In the genomic region with DNA sequence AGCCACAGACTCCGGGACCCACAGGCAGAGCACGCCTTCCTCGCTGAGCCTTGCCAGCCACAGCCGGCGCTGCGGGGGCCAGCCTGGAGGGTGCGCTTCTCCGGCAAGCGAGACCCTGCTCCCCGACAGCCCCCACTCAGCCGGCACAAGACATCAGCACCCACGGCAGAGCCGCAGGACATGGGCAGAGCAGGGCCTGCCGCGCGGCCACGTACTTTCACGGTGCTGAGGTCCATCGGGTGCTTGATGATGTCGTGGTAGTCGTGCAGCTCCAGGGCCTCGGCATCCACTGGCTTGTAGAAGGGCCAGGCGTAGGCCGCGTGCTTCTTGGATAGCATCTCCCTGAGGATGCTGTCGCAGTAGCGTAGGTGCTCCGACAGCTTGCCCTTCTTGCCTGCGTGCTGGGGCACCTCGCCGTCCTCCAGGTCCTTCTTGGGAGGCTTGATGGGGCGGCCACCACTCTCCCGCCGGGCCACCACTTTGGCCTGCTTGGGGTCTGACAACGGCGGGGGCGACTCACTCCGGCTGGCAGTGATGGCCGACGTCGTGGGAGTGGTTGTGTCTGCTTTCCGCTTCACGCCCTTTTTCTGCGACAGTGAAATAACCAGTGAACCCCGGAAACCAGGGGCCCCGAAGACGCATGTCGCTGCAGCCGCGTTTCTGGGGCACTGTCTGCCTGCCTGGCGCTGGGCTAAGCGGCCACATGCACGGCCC, we compare ENCODE assay signal across 15 cellular contexts. TPM values are rescaled to one million over a fixed set of nuclear protein-coding genes. Genes with fewer than 3 reads are reported as not detected.
DNase-seq lines count a peak whose midpoint lies in the region; ATAC-seq and TF ChIP-seq lines count a peak whose summit lies in the region.
"Had no signal": no experiment of that assay in that cellular context is flagged by ENCODE, and none has a peak within 500 bp of the region (broad histone marks: within the 10 kb centered on the region; RNA-seq: fewer than 3 reads in every experiment).

No MANE protein-coding gene starts in this region.

- DNase-seq in natural killer cell treated with Interleukin-12 subunit alpha and Interleukin-12 subunit beta and Interleukin-15 and Interleukin-18, amount 100 ng/mL, for 72 hours (ENCODE audit: low spot score): peak; percentile 55
- no peak for DNase-seq in natural killer cell
- peak; percentile 12 for DNase-seq in iPS-NIHi11 (ENCODE audit: low spot score)
- DNase-seq in posterior vena cava (ENCODE audit: low spot score): peak; percentile 78
- DNase-seq in H4 (ENCODE audit: low spot score): no peak
- no peak for DNase-seq in colonic mucosa
- DNase-seq in stimulated activated CD4-positive, alpha-beta T cell treated with anti-CD3 and anti-CD28 coated beads, Interleukin-1b, Interleukin-23, amount 100 ng/mL, for 48 hours: no peak
- DNase-seq: ACHN; BE2C; C1 segment of cervical spinal cord; Caco-2; CD4-positive, alpha-beta T cell; HFFc6 had no signal

- no peak for ATAC-seq in natural killer cell treated with Interleukin-12 subunit alpha and Interleukin-12 subunit beta and Interleukin-15 and Interleukin-18, amount 100 ng/mL, for 72 hours
- no peak for ATAC-seq in natural killer cell
- ATAC-seq: GM23338, HCT116 had no signal

- TF ChIP-seq CTCF in natural killer cell (IDR thresholded peaks at IDR 0.05): no peak
- TF ChIP-seq CTCF in colonic mucosa (IDR thresholded peaks at IDR 0.05): no peak

- no peak overlapping the region for H3K4me3 Mint-ChIP-seq in natural killer cell treated with Interleukin-12 subunit alpha and Interleukin-12 subunit beta and Interleukin-15 and Interleukin-18, amount 100 ng/mL, for 72 hours
- H3K4me3 Mint-ChIP-seq in natural killer cell: no peak overlapping the region
- H3K4me3 Mint-ChIP-seq: CD4-positive, alpha-beta T cell; GM23338; HFFc6 had no signal

- H3K9me3 Mint-ChIP-seq in natural killer cell treated with Interleukin-12 subunit alpha and Interleukin-12 subunit beta and Interleukin-15 and Interleukin-18, amount 100 ng/mL, for 72 hours: no peaks in the 10 kb centered on the region
- H3K9me3 Mint-ChIP-seq in natural killer cell: no peaks in the 10 kb centered on the region
- H3K9me3 Mint-ChIP-seq: CD4-positive, alpha-beta T cell; GM23338; HFFc6 had no signal

- intact Hi-C loops in natural killer cell (cut with micrococcal nuclease): no loop called here
- intact Hi-C loops in posterior vena cava (cut with DNase I): no loop called here
- intact Hi-C loops in colonic mucosa (cut with DNase I): no loop called here

- H3K27me3 Mint-ChIP-seq in natural killer cell treated with Interleukin-12 subunit alpha and Interleukin-12 subunit beta and Interleukin-15 and Interleukin-18, amount 100 ng/mL, for 72 hours: no peaks in the 10 kb centered on the region
- H3K27me3 Mint-ChIP-seq in natural killer cell (ENCODE audit: low read depth in 2 of 2): no peaks in the 10 kb centered on the region
- H3K27me3 Mint-ChIP-seq: CD4-positive, alpha-beta T cell had no signal

- no peak overlapping the region for H3K9ac ChIP-seq in colonic mucosa (ENCODE audit: low read depth in 2 of 2, low read length in 2 of 2)

- H3K36me3 ChIP-seq in colonic mucosa: peaks cover 10% of the 10 kb centered on the region

- H3K4me3 ChIP-seq in colonic mucosa: no peak overlapping the region
- H3K4me3 ChIP-seq: GM23338 had no signal

- H3K27ac ChIP-seq in colonic mucosa: no peak overlapping the region

- no peaks in the 10 kb centered on the region for H3K27me3 ChIP-seq in colonic mucosa
- H3K27me3 ChIP-seq: BE2C had no signal

- no peak overlapping the region for H3K27ac Mint-ChIP-seq in natural killer cell treated with Interleukin-12 subunit alpha and Interleukin-12 subunit beta and Interleukin-15 and Interleukin-18, amount 100 ng/mL, for 72 hours
- H3K27ac Mint-ChIP-seq in natural killer cell: no peak overlapping the region
- H3K27ac Mint-ChIP-seq: CD4-positive, alpha-beta T cell; GM23338; HFFc6 had no signal

- H3K4me1 Mint-ChIP-seq in natural killer cell treated with Interleukin-12 subunit alpha and Interleukin-12 subunit beta and Interleukin-15 and Interleukin-18, amount 100 ng/mL, for 72 hours (ENCODE audit: low read depth in 2 of 2): peaks cover 0 to 2% of the 10 kb centered on the region in 2 donors
- H3K4me1 Mint-ChIP-seq in natural killer cell: peaks cover 0 to 5% of the 10 kb centered on the region in 2 donors
- H3K4me1 Mint-ChIP-seq: GM23338 had no signal

- H3K9me3 ChIP-seq in colonic mucosa: no peaks in the 10 kb centered on the region
- H3K9me3 ChIP-seq: BE2C, Caco-2 had no signal

- H3K36me3 Mint-ChIP-seq in natural killer cell treated with Interleukin-12 subunit alpha and Interleukin-12 subunit beta and Interleukin-15 and Interleukin-18, amount 100 ng/mL, for 72 hours: peaks cover 4% of the 10 kb centered on the region
- H3K36me3 Mint-ChIP-seq in natural killer cell: peaks cover 7% of the 10 kb centered on the region

- no peaks in the 10 kb centered on the region for H3K4me1 ChIP-seq in colonic mucosa
- H3K4me1 ChIP-seq: BE2C, Caco-2 had no signal

RNA-seq across cellular contexts. Expression of a gene that starts 19.8 kb away (rescaled TPM):
- total RNA-seq in natural killer cell treated with Interleukin-12 subunit alpha and Interleukin-12 subunit beta and Interleukin-15 and Interleukin-18, amount 100 ng/mL, for 72 hours: 10 to 100 TPM; 17.8 to 19.1 TPM
- total RNA-seq in natural killer cell (10 to 100 TPM; 52.8 to 63.0 (median 52.8) TPM), posterior vena cava (10 to 100 TPM; 32.2 to 32.6 TPM), colonic mucosa (10 to 100 TPM; 26.8 to 50.9 TPM)
- 2.5 TPM in 2 replicates for total RNA-seq in H4 (2014; rRNA removed; shearing (Covaris generic))

RNA-seq across cellular contexts. Expression of a gene that starts 22.7 kb away (rescaled TPM):
- 10 to 100 TPM in 1 of 2 donors, 1 to 10 TPM in 1; 9.6 to 10.7 TPM for total RNA-seq in natural killer cell treated with Interleukin-12 subunit alpha and Interleukin-12 subunit beta and Interleukin-15 and Interleukin-18, amount 100 ng/mL, for 72 hours
- total RNA-seq in natural killer cell (1 to 10 TPM; 5.5 to 6.8 (median 6.5) TPM), posterior vena cava (10 to 100 TPM; 11.9 to 14.3 TPM), colonic mucosa (1 to 10 TPM; 5.2 to 6.9 TPM)
- 23.1 and 26.4 TPM in 2 replicates for total RNA-seq in H4 (2014; rRNA removed; shearing (Covaris generic))

RNA-seq across cellular contexts. Expression of a gene that starts 55.9 kb away (rescaled TPM):
- total RNA-seq in natural killer cell treated with Interleukin-12 subunit alpha and Interleukin-12 subunit beta and Interleukin-15 and Interleukin-18, amount 100 ng/mL, for 72 hours: 1 to 10 TPM; 1.9 to 6.7 TPM
- total RNA-seq in natural killer cell (1 to 10 TPM; 3.9 to 5.1 (median 4.8) TPM), posterior vena cava (10 to 100 TPM; 12.9 to 17.9 TPM), colonic mucosa (10 to 100 TPM; 30.7 to 45.1 TPM)
- 4.5 and 6.1 TPM in 2 replicates for total RNA-seq in H4 (2014; rRNA removed; shearing (Covaris generic))

Comparison
In these comparisons a context has a peak if more than half of its experiments do, and no peak if none do; other contexts are left out.
1. DNase-seq: peak in natural killer cell treated with Interleukin-12 subunit alpha and Interleukin-12 subunit beta and Interleukin-15 and Interleukin-18, amount 100 ng/mL, for 72 hours (single experiment), iPS-NIHi11 (single experiment) and posterior vena cava (single experiment); none in natural killer cell (single experiment), H4 (single experiment), colonic mucosa (single experiment) and stimulated activated CD4-positive, alpha-beta T cell treated with anti-CD3 and anti-CD28 coated beads, Interleukin-1b, Interleukin-23, amount 100 ng/mL, for 48 hours (single experiment).